Comparison of ENCODE assay signal across 8 cellular contexts in genomic region chr11:108221981-108222685, GRCh38. TPM values are rescaled to one million over a fixed set of nuclear protein-coding genes. Genes with fewer than 3 reads are reported as not detected.
DNase-seq lines count a peak whose midpoint lies in the region; FAIRE-seq and TF ChIP-seq lines count a peak whose summit lies in the region.

Gene NPAT (minus strand): TSS chr11:108222638. CDS start chr11:108222536, 102 bp downstream.

- peaks cover 92% of the 10 kb centered on the region for H3K79me2 ChIP-seq in SU-DHL-6 (ENCODE audit: insufficient read depth, low read length)

- peaks cover 7% of the 10 kb centered on the region; the same call in 1 of the 2 replicates for H3K36me3 ChIP-seq in SU-DHL-6 (ENCODE audit: low read length)

- peaks cover 43% of the 10 kb centered on the region for H3F3A ChIP-seq in SU-DHL-6 (ENCODE audit: insufficient read depth)

- peaks cover 33% of the 10 kb centered on the region for H4K20me1 ChIP-seq in SU-DHL-6 (ENCODE audit: low read depth, low read length)

- TF ChIP-seq POLR2A in H54 (IDR thresholded peaks at IDR 0.05; ENCODE audit: low read depth, low read length), result peak; percentile 64

- peak within 1 kb of the TSS; percentile 34 for H2AFZ ChIP-seq in SU-DHL-6 (ENCODE audit: low read depth, low read length, severe bottlenecking)

- DNase-seq in DMS79 treated with DMSO at 0.1 percent for 48 hours (lab: John Stamatoyannopoulos, UW) (peak; percentile 73), H54 (ENCODE audit: insufficient read length, low spot score) (no peak), epithelial cell of esophagus (ENCODE audit: low read depth) (no peak), occipital lobe (lab: John Stamatoyannopoulos, UW) (no peak), LoVo (ENCODE audit: low spot score) (no peak), NCI-H2196 treated with DMSO at 0.1 percent for 48 hours (lab: John Stamatoyannopoulos, UW; ENCODE audit: unreplicated experiment) (no peak), GM19238 (ENCODE audit: insufficient read length, low spot score) (no peak)

- peak within 1 kb of the TSS; percentile 93 for H3K4me3 ChIP-seq in SU-DHL-6 (ENCODE audit: insufficient read depth, low read length, poor library complexity, severe bottlenecking)
- peak within 1 kb of the TSS; percentile 99 for H3K4me3 ChIP-seq in epithelial cell of esophagus (ENCODE audit: low read length)

- no peak for TF ChIP-seq CTCF in SU-DHL-6 (IDR thresholded peaks at IDR 0.05; ENCODE audit: insufficient read depth, low read length, poor library complexity, severe bottlenecking)
- no peak for TF ChIP-seq CTCF in epithelial cell of esophagus (IDR thresholded peaks at IDR 0.05; ENCODE audit: insufficient read depth, low read depth, low read length, missing control alignments)

- H3K9me3 ChIP-seq in SU-DHL-6 (ENCODE audit: insufficient read depth, low read length), result no peaks in the 10 kb centered on the region

- no peak for FAIRE-seq in H54 (lab: Jason Lieb, UNC)

- peak within 1 kb of the TSS; percentile 93 for H3K27ac ChIP-seq in SU-DHL-6 (ENCODE audit: low read depth, low read length)

- H3K9me2 ChIP-seq in SU-DHL-6 (replicated peaks; ENCODE audit: insufficient read depth, low read length), result no peaks in the 10 kb centered on the region

- H3K4me2 ChIP-seq in SU-DHL-6 (ENCODE audit: low read depth, low read length, poor library complexity, severe bottlenecking), result peak within 1 kb of the TSS; percentile 90

- H3K27me3 ChIP-seq in SU-DHL-6 (ENCODE audit: low read length), result no peaks in the 10 kb centered on the region

- peak within 1 kb of the TSS; percentile 94 for H3K9ac ChIP-seq in SU-DHL-6 (ENCODE audit: low read length)

RNA-seq across cellular contexts. Expression of gene NPAT, which starts in this region (rescaled TPM):
- 31.2 TPM for total RNA-seq in occipital lobe
